27 cellular contexts compared by ENCODE assay signal in the genomic region with DNA sequence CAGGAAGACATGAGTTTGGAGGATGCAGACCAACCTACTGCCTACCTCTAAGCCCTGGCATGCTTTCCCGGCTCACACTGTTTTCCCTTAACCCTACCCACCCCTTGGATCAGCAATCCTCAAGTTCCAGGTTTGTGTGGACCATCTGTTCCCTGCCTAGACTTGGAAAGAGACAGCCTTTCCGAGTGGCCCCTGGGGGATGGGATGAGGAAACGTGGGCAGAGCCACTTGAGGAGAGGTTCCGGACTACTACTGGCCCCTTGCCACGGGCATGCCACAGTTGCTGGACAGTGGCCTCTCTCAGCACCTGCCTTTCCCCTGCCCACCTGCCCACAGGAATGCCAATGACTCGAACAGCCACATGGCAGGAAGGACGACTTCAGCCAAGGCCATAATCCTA.
"Had no signal": no experiment of that assay in that cellular context is flagged by ENCODE, and none has a peak within 500 bp of the region (broad histone marks: within the 10 kb centered on the region; RNA-seq: fewer than 3 reads in every experiment).

No MANE protein-coding gene starts in this region.

- ATAC-seq: activated T-helper 17 cell treated with anti-CD3 and anti-CD28 coated beads, Interleukin-2, amount 50 U/mL, for 72 hours; K562; Panc1; Right ventricle myocardium inferior had no signal

- H3K4me3 ChIP-seq: K562, SK-N-MC had no signal

- DNase-seq: activated CD4-positive, alpha-beta memory T cell treated with anti-CD3 and anti-CD28 coated beads for 36 hours; activated CD4-positive, alpha-beta T cell treated with anti-CD3 and anti-CD28 coated beads, Interleukin-2, amount 10 ng/mL, durations not matched to agents 7 days and 5 days; activated CD4-positive, CD25-positive, alpha-beta regulatory T cell; activated gamma-delta T cell; activated naive CD4-positive, alpha-beta T cell treated with anti-CD3 and anti-CD28 coated beads for 36 hours; activated T-cell treated with anti-CD3 and anti-CD28 coated beads for 4 hours; activated T-cell treated with anti-CD3 and anti-CD28 coated beads, Interleukin-2, amount 50 U/mL, for 48 hours; amygdala; Karpas-422; NCI-H1105 treated with DMSO at 0.1 percent for 48 hours; NCI-H1436 treated with DMSO at 0.1 percent for 48 hours; NCI-H187; NCI-H2081; NCI-H2227 treated with DMSO at 0.1 percent for 48 hours; NCI-H446 treated with DMSO at 0.1 percent for 48 hours; NCI-H526 treated with DMSO at 0.1 percent for 48 hours; NK-92 treated with Interleukin-12 subunit alpha and Interleukin-12 subunit beta, amount 100 ng/mL, for 24 hours; OCI-M1; RPMI8226; T-helper 1 cell had no signal

- H3K27ac ChIP-seq: SK-N-MC, VCaP had no signal

- FAIRE-seq: astrocyte, K562 had no signal
